In genomic region chr3:77887611-77888010, GRCh38 we compare ENCODE assay signal across 22 cellular contexts.
DNase-seq lines count a peak whose midpoint lies in the region; ATAC-seq and TF ChIP-seq lines count a peak whose summit lies in the region.
"Had no signal": no experiment of that assay in that cellular context is flagged by ENCODE, and none has a peak within 500 bp of the region (broad histone marks: within the 10 kb centered on the region; RNA-seq: fewer than 3 reads in every experiment).

No MANE protein-coding gene starts in this region.

- H4K91ac ChIP-seq in mesenchymal stem cell (ENCODE audit: low read length): no peak overlapping the region

- H3K18ac ChIP-seq in mesenchymal stem cell (ENCODE audit: low read depth in 1 of 2, low read length in 2 of 2): no peak overlapping the region

- H3K4me3 ChIP-seq in AG04450 (ENCODE audit: low read depth, low read length): no peak overlapping the region
- H3K4me3 ChIP-seq in PC-3 (ENCODE audit: low read length): no peak overlapping the region
- H3K4me3 ChIP-seq in choroid plexus epithelial cell (ENCODE audit: low read depth, low read length): no peak overlapping the region
- H3K4me3 ChIP-seq in mesenchymal stem cell (ENCODE audit: insufficient read depth in 1 of 2, low read depth in 1 of 2, low read length in 2 of 2): no peak overlapping the region
- H3K4me3 ChIP-seq: GM12878, HAP-1, K562, SJCRH30 had no signal

- no peak overlapping the region for H3K4ac ChIP-seq in mesenchymal stem cell (ENCODE audit: low read depth in 1 of 2, low read length in 2 of 2)

- H3K27me3 ChIP-seq in AG04450 (ENCODE audit: control insufficient read depth, insufficient read depth, low read length) (no peaks in the 10 kb centered on the region), PC-3 (ENCODE audit: low read length) (no peaks in the 10 kb centered on the region), mesenchymal stem cell (ENCODE audit: control insufficient read depth in 1 of 2, insufficient read depth in 1 of 2, low read length in 2 of 2) (no peaks in the 10 kb centered on the region)
- H3K27me3 ChIP-seq: SJCRH30 had no signal

- no peak overlapping the region for H3K23ac ChIP-seq in mesenchymal stem cell (ENCODE audit: low read length in 2 of 2)

- peak overlapping the region; percentile 57 for H2BK5ac ChIP-seq in mesenchymal stem cell (ENCODE audit: low read depth, low read length, poor library complexity, severe bottlenecking)

- TF ChIP-seq CTCF in AG04450 (IDR thresholded peaks at IDR 0.05; ENCODE audit: low read depth, low read length): no peak
- no peak for TF ChIP-seq CTCF in PC-3 (conservative IDR thresholded peaks at IDR 0.05; ENCODE audit: low read depth, low read length)
- no peak for TF ChIP-seq CTCF in choroid plexus epithelial cell (conservative IDR thresholded peaks at IDR 0.05; ENCODE audit: low read depth, low read length)
- TF ChIP-seq CTCF in activated CD8-positive, alpha-beta T cell treated with anti-CD3 and anti-CD28 coated beads for 36 hours (IDR thresholded peaks at IDR 0.05): no peak

- H3K27me3 Mint-ChIP-seq in activated CD8-positive, alpha-beta T cell treated with anti-CD3 and anti-CD28 coated beads for 36 hours: no peaks in the 10 kb centered on the region
- H3K27me3 Mint-ChIP-seq: CD8-positive, alpha-beta memory T cell had no signal

- intact Hi-C loops in PC-3 (cut with micrococcal nuclease): no loop called here
- intact Hi-C loops in activated CD8-positive, alpha-beta T cell treated with anti-CD3 and anti-CD28 coated beads for 36 hours (cut with micrococcal nuclease): no loop called here

- H2AFZ ChIP-seq in PC-3 (ENCODE audit: low read length): peak overlapping the region; percentile 13; the same call in 1 of the 2 replicates
- H2AFZ ChIP-seq in mesenchymal stem cell (ENCODE audit: low read depth, low read length): no peak overlapping the region

- peaks cover 2% of the 10 kb centered on the region for H3K9me3 Mint-ChIP-seq in activated CD8-positive, alpha-beta T cell treated with anti-CD3 and anti-CD28 coated beads for 36 hours

- no peaks in the 10 kb centered on the region for H3K9me2 ChIP-seq in PC-3 (replicated peaks; ENCODE audit: low read length)

- POLR2A ChIA-PET in AG04450 (lab: Yijun Ruan, JAX): no interaction called here
- POLR2A ChIA-PET in PC-3 (lab: Charles Lee; ENCODE audit: unreplicated experiment): no interaction called here
- POLR2A ChIA-PET in activated CD8-positive, alpha-beta T cell treated with anti-CD3 and anti-CD28 coated beads for 36 hours (lab: Charles Lee): no interaction called here

- no peak overlapping the region for H3K4me3 Mint-ChIP-seq in activated CD8-positive, alpha-beta T cell treated with anti-CD3 and anti-CD28 coated beads for 36 hours
- H3K4me3 Mint-ChIP-seq: CD8-positive, alpha-beta memory T cell had no signal

- H2BK12ac ChIP-seq in mesenchymal stem cell (ENCODE audit: low read length in 2 of 2): no peak overlapping the region

- no peaks in the 10 kb centered on the region for H3K4me1 Mint-ChIP-seq in activated CD8-positive, alpha-beta T cell treated with anti-CD3 and anti-CD28 coated beads for 36 hours (ENCODE audit: low read depth)
- H3K4me1 Mint-ChIP-seq: CD8-positive, alpha-beta memory T cell had no signal

- H2AK5ac ChIP-seq in mesenchymal stem cell (ENCODE audit: low read length, severe bottlenecking): no peak overlapping the region

- H4K20me1 ChIP-seq in PC-3 (ENCODE audit: low read length): no peaks in the 10 kb centered on the region

- no peaks in the 10 kb centered on the region for H3K79me2 ChIP-seq in PC-3 (ENCODE audit: low read length)

- no peaks in the 10 kb centered on the region for H3K79me1 ChIP-seq in mesenchymal stem cell (replicated peaks; ENCODE audit: low read length, poor library complexity, severe bottlenecking)

- H3K9ac ChIP-seq in PC-3 (ENCODE audit: low read length) (no peak overlapping the region), mesenchymal stem cell (ENCODE audit: low read length) (no peak overlapping the region)

- H3K27ac ChIP-seq in AG04450 (ENCODE audit: low read depth, low read length) (no peak overlapping the region), PC-3 (ENCODE audit: low read length) (no peak overlapping the region), mesenchymal stem cell (ENCODE audit: low read length, poor library complexity, severe bottlenecking) (no peak overlapping the region)
- H3K27ac ChIP-seq: HL-60, SJCRH30 had no signal

- no peak for ATAC-seq in PC-3
- no peak for ATAC-seq in activated CD8-positive, alpha-beta T cell treated with anti-CD3 and anti-CD28 coated beads for 36 hours
- ATAC-seq: GM12878, K562 had no signal

- no peaks in the 10 kb centered on the region for H3K4me1 ChIP-seq in PC-3 (ENCODE audit: insufficient read depth, low read length)
- no peaks in the 10 kb centered on the region for H3K4me1 ChIP-seq in mesenchymal stem cell (ENCODE audit: control insufficient read depth, insufficient read depth, low read depth, low read length)
- H3K4me1 ChIP-seq: HAP-1, SJCRH30 had no signal

- H2BK120ac ChIP-seq in mesenchymal stem cell (ENCODE audit: low read depth, low read length): no peak overlapping the region

- BruUV-seq in PC-3 (replicated peaks; lab: Mats Ljungman, UMichigan): no TSS peak

- H3K36me3 Mint-ChIP-seq in activated CD8-positive, alpha-beta T cell treated with anti-CD3 and anti-CD28 coated beads for 36 hours (ENCODE audit: low read depth): no peaks in the 10 kb centered on the region
- H3K36me3 Mint-ChIP-seq: CD8-positive, alpha-beta memory T cell had no signal

- DNase-seq in AG04450 (ENCODE audit: low read depth, low spot score) (peak; percentile 13), PC-3 (no peak), choroid plexus epithelial cell (ENCODE audit: low read depth) (peak; percentile 41), mesenchymal stem cell (peak; percentile 81), HuH-7 (ENCODE audit: low spot score) (no peak), ureter (ENCODE audit: low spot score) (no peak)
- DNase-seq in effector CD4-positive, alpha-beta T cell: no peak
- DNase-seq in activated CD8-positive, alpha-beta T cell treated with anti-CD3 and anti-CD28 coated beads for 36 hours: no peak
- DNase-seq: CD8-positive, alpha-beta memory T cell; DMS79; MV-4-11; NCI-H1417 treated with DMSO at 0.1 percent for 48 hours; NCI-H1930; NCI-H2171; NCI-H446 treated with DMSO at 0.1 percent for 48 hours; NCI-H748 treated with DMSO at 0.1 percent for 48 hours; OCI-M1; SJCRH30 had no signal

- H3K9me3 ChIP-seq in AG04450 (ENCODE audit: control insufficient read depth, insufficient read depth, low read length): no peaks in the 10 kb centered on the region
- H3K9me3 ChIP-seq in PC-3 (ENCODE audit: low read length): no peaks in the 10 kb centered on the region
- peaks cover 2% of the 10 kb centered on the region for H3K9me3 ChIP-seq in mesenchymal stem cell (ENCODE audit: control insufficient read depth, low read length)
- H3K9me3 ChIP-seq: HAP-1, SJCRH30 had no signal

- 7% methylated on average over 2 of the region's 3 CpGs for WGBS in mesenchymal stem cell

- CTCF ChIA-PET in AG04450 (lab: Charles Lee): no interaction called here
- CTCF ChIA-PET in PC-3 (lab: Charles Lee): no interaction called here
- CTCF ChIA-PET in activated CD8-positive, alpha-beta T cell treated with anti-CD3 and anti-CD28 coated beads for 36 hours (lab: Charles Lee): no interaction called here

- H4K8ac ChIP-seq in mesenchymal stem cell (ENCODE audit: low read length): no peak overlapping the region

- no peak overlapping the region for H3K4me2 ChIP-seq in PC-3 (ENCODE audit: low read length)
- no peak overlapping the region for H3K4me2 ChIP-seq in mesenchymal stem cell (ENCODE audit: low read length, poor library complexity, severe bottlenecking)

- H3F3A ChIP-seq in PC-3 (ENCODE audit: low read length, unreplicated experiment): no peaks in the 10 kb centered on the region

- no peak overlapping the region for H2BK15ac ChIP-seq in mesenchymal stem cell (ENCODE audit: low read depth, poor library complexity, severe bottlenecking)

- no peak overlapping the region for H3K14ac ChIP-seq in mesenchymal stem cell (ENCODE audit: low read length in 2 of 2)

- H3K27ac Mint-ChIP-seq in activated CD8-positive, alpha-beta T cell treated with anti-CD3 and anti-CD28 coated beads for 36 hours: no peak overlapping the region
- H3K27ac Mint-ChIP-seq: CD8-positive, alpha-beta memory T cell had no signal

- H3K36me3 ChIP-seq in PC-3 (ENCODE audit: low read depth, low read length): no peaks in the 10 kb centered on the region
- no peaks in the 10 kb centered on the region for H3K36me3 ChIP-seq in mesenchymal stem cell (ENCODE audit: control insufficient read depth in 1 of 2, insufficient read depth in 2 of 2, low read depth in 1 of 2, low read length in 2 of 2)
- H3K36me3 ChIP-seq: HAP-1, SJCRH30 had no signal

Comparison
In these comparisons a context has a peak if more than half of its experiments do, and no peak if none do; other contexts are left out.
1. DNase-seq: peak in AG04450 (single experiment), choroid plexus epithelial cell (single experiment) and mesenchymal stem cell (single experiment); none in PC-3 (single experiment), effector CD4-positive, alpha-beta T cell (single experiment), activated CD8-positive, alpha-beta T cell treated with anti-CD3 and anti-CD28 coated beads for 36 hours (single experiment), HuH-7 (single experiment) and ureter (single experiment).